Comparison of ENCODE assay signal across 13 cellular contexts in the genomic region with DNA sequence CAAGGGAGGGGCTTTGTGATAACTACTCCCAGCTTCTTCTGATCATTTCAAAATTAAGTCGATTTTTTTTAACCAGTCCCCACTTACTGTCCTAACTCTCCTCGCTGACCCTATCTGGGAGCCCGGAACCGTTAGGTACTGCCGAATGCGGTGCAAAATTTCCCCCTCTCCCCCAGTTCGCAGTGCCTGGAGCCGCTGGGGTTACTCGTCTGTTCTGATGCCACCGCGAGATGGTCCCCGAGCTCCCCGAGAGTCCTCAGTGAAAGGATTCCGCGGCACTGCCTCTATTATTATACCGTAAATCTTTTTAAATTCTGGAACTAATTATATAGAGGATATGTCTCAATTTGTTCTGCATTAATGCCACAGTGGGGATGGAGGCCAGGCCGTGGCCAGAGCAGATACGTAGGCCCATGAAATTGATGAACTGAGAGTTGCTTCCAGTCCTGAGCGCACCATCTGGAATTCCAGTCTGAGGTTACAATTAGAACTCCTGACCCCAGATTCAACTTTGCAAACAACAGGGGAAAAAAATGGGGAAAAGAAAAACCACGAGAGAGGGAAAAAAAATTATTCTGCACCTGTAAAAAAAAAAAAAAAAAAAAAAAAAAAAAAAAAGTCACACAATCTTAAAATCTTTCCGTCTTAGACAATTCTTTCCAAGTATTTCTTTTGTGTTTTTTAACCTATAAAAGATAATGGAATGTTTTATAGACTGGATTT. TPM values are rescaled to one million over a fixed set of nuclear protein-coding genes. Genes with fewer than 3 reads are reported as not detected.
DNase-seq lines count a peak whose midpoint lies in the region; ATAC-seq lines count a peak whose summit lies in the region.
"Had no signal": no experiment of that assay in that cellular context is flagged by ENCODE, and none has a peak within 500 bp of the region (broad histone marks: within the 10 kb centered on the region; RNA-seq: fewer than 3 reads in every experiment).

No MANE protein-coding gene starts in this region.

- peaks cover 16% of the 10 kb centered on the region for H3K4me1 Mint-ChIP-seq in activated naive CD4-positive, alpha-beta T cell treated with anti-CD3 and anti-CD28 coated beads, Interleukin-2, amount 10 ng/mL, durations not matched to agents 7 days and 5 days
- H3K4me1 Mint-ChIP-seq in stimulated activated naive CD8-positive, alpha-beta T cell treated with anti-CD3 and anti-CD28 coated beads, Interleukin-15, amount 100 ng/mL, for 72 hours, result peaks cover 46% of the 10 kb centered on the region

- H3K9me3 ChIP-seq in SJCRH30 (replicated peaks), result no peaks in the 10 kb centered on the region
- H3K9me3 ChIP-seq: ascending aorta had no signal

- H3K27me3 ChIP-seq in SJCRH30, result 0 out of 2 replicates have a peak, but pooled peaks cover 4% of the 10 kb centered on the region

- H3K4me3 Mint-ChIP-seq in activated naive CD4-positive, alpha-beta T cell treated with anti-CD3 and anti-CD28 coated beads, Interleukin-2, amount 10 ng/mL, durations not matched to agents 7 days and 5 days, result no peak overlapping the region
- peak overlapping the region; percentile 34 to 67 for H3K4me3 Mint-ChIP-seq in stimulated activated naive CD8-positive, alpha-beta T cell treated with anti-CD3 and anti-CD28 coated beads, Interleukin-15, amount 100 ng/mL, for 72 hours
- H3K4me3 Mint-ChIP-seq: activated T-helper 17 cell treated with anti-CD3 and anti-CD28 coated beads, Interleukin-2, amount 50 U/mL, for 72 hours had no signal

- H3K27ac ChIP-seq in SJCRH30, result peak overlapping the region; percentile 43
- H3K27ac ChIP-seq: ascending aorta, HL-60 had no signal

- CTCF ChIA-PET in activated naive CD4-positive, alpha-beta T cell treated with anti-CD3 and anti-CD28 coated beads, Interleukin-2, amount 10 ng/mL, durations not matched to agents 7 days and 5 days (lab: Charles Lee), result no interaction called here

- no peak for DNase-seq in activated naive CD4-positive, alpha-beta T cell treated with anti-CD3 and anti-CD28 coated beads, Interleukin-2, amount 10 ng/mL, durations not matched to agents 7 days and 5 days
- no peak for DNase-seq in activated naive CD4-positive, alpha-beta T cell treated with Interleukin-2 at 50 U/mL for 16 hours
- DNase-seq in SJCRH30, result peak; percentile 17 to 39
- peak; percentile 71 for DNase-seq in left kidney (ENCODE audit: low read depth, low spot score)
- DNase-seq in stimulated activated naive CD8-positive, alpha-beta T cell treated with anti-CD3 and anti-CD28 coated beads, Interleukin-15, amount 100 ng/mL, for 72 hours, result no peak
- DNase-seq in activated effector memory CD4-positive, alpha-beta T cell treated with anti-CD3 and anti-CD28 coated beads, Interleukin-2, amount 50 U/mL, for 16 hours, result no peak
- DNase-seq in NOMO-1 treated with DMSO at 0.1 percent for 48 hours (lab: John Stamatoyannopoulos, UW; ENCODE audit: unreplicated experiment), result no peak
- DNase-seq: cortex of kidney, NCI-H526 treated with DMSO at 0.1 percent for 48 hours had no signal

- peak overlapping the region; percentile 64 for H3K27ac Mint-ChIP-seq in activated naive CD4-positive, alpha-beta T cell treated with anti-CD3 and anti-CD28 coated beads, Interleukin-2, amount 10 ng/mL, durations not matched to agents 7 days and 5 days
- H3K27ac Mint-ChIP-seq in stimulated activated naive CD8-positive, alpha-beta T cell treated with anti-CD3 and anti-CD28 coated beads, Interleukin-15, amount 100 ng/mL, for 72 hours, result no peak overlapping the region
- H3K27ac Mint-ChIP-seq: activated T-helper 17 cell treated with anti-CD3 and anti-CD28 coated beads, Interleukin-2, amount 50 U/mL, for 72 hours had no signal

- no peak for ATAC-seq in stimulated activated naive CD8-positive, alpha-beta T cell treated with anti-CD3 and anti-CD28 coated beads, Interleukin-15, amount 100 ng/mL, for 72 hours
- no peak for ATAC-seq in HG03457 (IDR thresholded peaks at IDR 0.05; ENCODE audit: unreplicated experiment)
- ATAC-seq: activated T-helper 17 cell treated with anti-CD3 and anti-CD28 coated beads, Interleukin-2, amount 50 U/mL, for 72 hours had no signal

- H3K27me3 Mint-ChIP-seq in activated naive CD4-positive, alpha-beta T cell treated with anti-CD3 and anti-CD28 coated beads, Interleukin-2, amount 10 ng/mL, durations not matched to agents 7 days and 5 days, result peaks cover 78% of the 10 kb centered on the region
- peaks cover 75% of the 10 kb centered on the region for H3K27me3 Mint-ChIP-seq in stimulated activated naive CD8-positive, alpha-beta T cell treated with anti-CD3 and anti-CD28 coated beads, Interleukin-15, amount 100 ng/mL, for 72 hours

- H3K4me1 ChIP-seq in SJCRH30, result 0 out of 2 replicates have a peak, but pooled peaks cover 3% of the 10 kb centered on the region

- peak overlapping the region; percentile 51 for H3K4me3 ChIP-seq in SJCRH30

- no peaks in the 10 kb centered on the region for H3K36me3 ChIP-seq in SJCRH30
- H3K36me3 ChIP-seq: ascending aorta had no signal

- H3K36me3 Mint-ChIP-seq in activated naive CD4-positive, alpha-beta T cell treated with anti-CD3 and anti-CD28 coated beads, Interleukin-2, amount 10 ng/mL, durations not matched to agents 7 days and 5 days, result peaks cover 5% of the 10 kb centered on the region

- H3K9me3 Mint-ChIP-seq in activated naive CD4-positive, alpha-beta T cell treated with anti-CD3 and anti-CD28 coated beads, Interleukin-2, amount 10 ng/mL, durations not matched to agents 7 days and 5 days, result no peaks in the 10 kb centered on the region
- H3K9me3 Mint-ChIP-seq in stimulated activated naive CD8-positive, alpha-beta T cell treated with anti-CD3 and anti-CD28 coated beads, Interleukin-15, amount 100 ng/mL, for 72 hours, result no peaks in the 10 kb centered on the region
- H3K9me3 Mint-ChIP-seq: activated T-helper 17 cell treated with anti-CD3 and anti-CD28 coated beads, Interleukin-2, amount 50 U/mL, for 72 hours had no signal

RNA-seq across cellular contexts. Expression of a gene that starts 4.3 kb away (rescaled TPM):
- total RNA-seq in SJCRH30 (2014; rRNA removed; shearing (Covaris generic)), result not detected in 2 replicates
- total RNA-seq: activated T-helper 17 cell treated with anti-CD3 and anti-CD28 coated beads, Interleukin-2, amount 50 U/mL, for 72 hours; ascending aorta had no signal

Comparison
In these comparisons a context has a peak if more than half of its experiments do, and no peak if none do; other contexts are left out.
1. DNase-seq: peak in SJCRH30 (2 of 2) and left kidney (single experiment); none in activated naive CD4-positive, alpha-beta T cell treated with anti-CD3 and anti-CD28 coated beads, Interleukin-2, amount 10 ng/mL, durations not matched to agents 7 days and 5 days (single experiment), activated naive CD4-positive, alpha-beta T cell treated with Interleukin-2 at 50 U/mL for 16 hours (single experiment), stimulated activated naive CD8-positive, alpha-beta T cell treated with anti-CD3 and anti-CD28 coated beads, Interleukin-15, amount 100 ng/mL, for 72 hours (0 of 2), activated effector memory CD4-positive, alpha-beta T cell treated with anti-CD3 and anti-CD28 coated beads, Interleukin-2, amount 50 U/mL, for 16 hours (single experiment) and NOMO-1 treated with DMSO at 0.1 percent for 48 hours (single experiment).